In the genomic region with DNA sequence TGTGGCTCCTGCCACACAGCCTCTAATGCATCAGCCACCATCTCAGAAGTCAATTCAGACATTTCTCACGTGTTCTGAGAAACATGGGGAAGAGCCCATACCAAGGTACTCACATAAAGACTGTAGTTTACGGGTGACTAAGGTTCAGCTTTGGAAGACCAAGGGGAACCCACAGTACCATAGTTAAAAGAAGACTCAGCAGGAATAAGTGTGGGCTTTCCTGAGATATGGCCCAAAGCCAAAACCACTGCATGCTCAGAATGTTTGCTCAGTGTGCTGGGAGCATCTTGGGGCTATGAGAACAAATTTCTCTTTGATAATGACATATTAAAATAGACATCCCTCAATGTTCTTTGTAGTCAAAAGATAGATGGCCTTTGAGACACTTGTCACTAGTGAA, we compare ENCODE assay signal across 1 cellular context.
TF ChIP-seq lines count a peak whose summit lies in the region.

No MANE protein-coding gene starts in this region.

TF ChIP-seq in GM23338, 12 proteins besides CTCF, POLR2A, EP300 and RAD21 (continued from another document):
- TF ChIP-seq REST (IDR thresholded peaks at IDR 0.05; ENCODE audit: unreplicated experiment): no peak
- TF ChIP-seq EZH2 (IDR thresholded peaks at IDR 0.05; ENCODE audit: low read depth, unreplicated experiment): no peak
- TF ChIP-seq POLR2AphosphoS5 (IDR thresholded peaks at IDR 0.05; ENCODE audit: low read depth): no peak
